ENCODE assay signal across 19 cellular contexts in genomic region chr14:32460267-32460666, GRCh38.
A peak's percentile ranks its signal among the peaks of the same experiment; 100 is the strongest.
DNase-seq lines count a peak whose midpoint lies in the region; ATAC-seq, FAIRE-seq and TF ChIP-seq lines count a peak whose summit lies in the region.
"Had no signal": no experiment of that assay in that cellular context is flagged by ENCODE, and none has a peak within 500 bp of the region (broad histone marks: within the 10 kb centered on the region; RNA-seq: fewer than 3 reads in every experiment).

No MANE protein-coding gene starts in this region.

- H3K79me2 ChIP-seq in HepG2 (ENCODE audit: insufficient read depth, low read length), result no peaks in the 10 kb centered on the region
- H3K79me2 ChIP-seq in neural progenitor cell (ENCODE audit: low read depth), result no peaks in the 10 kb centered on the region

- H3K4me1 Mint-ChIP-seq in neural progenitor cell, result no peaks in the 10 kb centered on the region
- H3K4me1 Mint-ChIP-seq: CD4-positive, alpha-beta memory T cell had no signal

- H3K27me3 ChIP-seq in HepG2 (ENCODE audit: control insufficient read depth in 1 of 2, insufficient read depth in 2 of 2, low read length in 2 of 2) (no peaks in the 10 kb centered on the region), right lobe of liver (no peaks in the 10 kb centered on the region), esophagus muscularis mucosa (no peaks in the 10 kb centered on the region), neural progenitor cell (no peaks in the 10 kb centered on the region)

- no peaks in the 10 kb centered on the region for H3F3A ChIP-seq in neural progenitor cell (ENCODE audit: low read depth)

- in situ Hi-C loops in HepG2 (cut with HindIII; ENCODE audit: extremely low pct_ligation_motif_present, low pct_unique_long_range_greater_than_20kb), result loop anchor here (10.0 kb wide), 1 partner anchor 535 kb away; no protein-coding TSS in a partner anchor

- H3K4me3 Mint-ChIP-seq in neural progenitor cell, result no peak overlapping the region
- H3K4me3 Mint-ChIP-seq: CD4-positive, alpha-beta memory T cell; H9 had no signal

- H3K9me3 Mint-ChIP-seq in neural progenitor cell, result peaks cover 25% of the 10 kb centered on the region

- H3K4me3 ChIP-seq in HepG2 (replicated peaks in 1 of 3; ENCODE audit: insufficient read depth in 1 of 3, low read depth in 2 of 3, low read length in 3 of 3) (no peak overlapping the region), right lobe of liver (no peak overlapping the region), esophagus muscularis mucosa (no peak overlapping the region), neural progenitor cell (no peak overlapping the region)

- no peaks in the 10 kb centered on the region for H3K9me3 ChIP-seq in HepG2 (ENCODE audit: low read length)
- no peaks in the 10 kb centered on the region for H3K9me3 ChIP-seq in right lobe of liver
- no peaks in the 10 kb centered on the region for H3K9me3 ChIP-seq in esophagus muscularis mucosa
- H3K9me3 ChIP-seq in neural progenitor cell (ENCODE audit: low read depth), result no peaks in the 10 kb centered on the region

- H3K4me2 ChIP-seq in HepG2 (ENCODE audit: low read depth, low read length), result no peak overlapping the region
- H3K4me2 ChIP-seq in neural progenitor cell, result no peak overlapping the region

- H3K4me1 ChIP-seq in HepG2 (ENCODE audit: insufficient read depth, low read length) (no peaks in the 10 kb centered on the region), right lobe of liver (no peaks in the 10 kb centered on the region), esophagus muscularis mucosa (peaks cover 7 to 25% (median 17%) of the 10 kb centered on the region in 4 donors), neural progenitor cell (no peaks in the 10 kb centered on the region)

- POLR2A ChIA-PET in HepG2 (lab: Yijun Ruan, JAX), result no interaction called here

- intact Hi-C loops in HepG2 (cut with micrococcal nuclease; ENCODE audit: unreplicated experiment), result no loop called here
- intact Hi-C loops in right lobe of liver (cut with DNase I), result loop anchor here in 1 of 2 donors (10.0 kb wide), 1 partner anchor 205 kb away; no protein-coding TSS in a partner anchor
- intact Hi-C loops in esophagus muscularis mucosa (cut with DNase I), result no loop called here

- H4K20me1 ChIP-seq in HepG2 (ENCODE audit: insufficient read depth, low read length), result no peaks in the 10 kb centered on the region
- no peaks in the 10 kb centered on the region for H4K20me1 ChIP-seq in neural progenitor cell (ENCODE audit: low read depth)

- ATAC-seq in HepG2, result no peak; the same call in 1 of the 3 replicates
- ATAC-seq in right lobe of liver, result no peak
- ATAC-seq: HCT116 had no signal

- FAIRE-seq in HepG2 (lab: Jason Lieb, UNC), result no peak
- FAIRE-seq: GM12891, GM18507 had no signal

- no peaks in the 10 kb centered on the region for H3K27me3 Mint-ChIP-seq in neural progenitor cell (ENCODE audit: insufficient read depth, low read depth)

- H3K36me3 ChIP-seq in HepG2 (replicated peaks in 1 of 2; ENCODE audit: control insufficient read depth in 1 of 2, insufficient read depth in 2 of 2, low read length in 2 of 2), result no peaks in the 10 kb centered on the region
- H3K36me3 ChIP-seq in right lobe of liver, result no peaks in the 10 kb centered on the region
- H3K36me3 ChIP-seq in esophagus muscularis mucosa, result no peaks in the 10 kb centered on the region
- H3K36me3 ChIP-seq in neural progenitor cell, result no peaks in the 10 kb centered on the region

- no peak overlapping the region for H3K27ac ChIP-seq in HepG2 (ENCODE audit: extremely low read length, insufficient read depth, low read length)
- no peak overlapping the region for H3K27ac ChIP-seq in right lobe of liver
- peak overlapping the region in 3 of 4 donors; percentile 7 to 33 (median 31) for H3K27ac ChIP-seq in esophagus muscularis mucosa (replicated peaks in 1 of 4)
- H3K27ac ChIP-seq in neural progenitor cell, result no peak overlapping the region

- peak overlapping the region; percentile 43 for H3K27ac Mint-ChIP-seq in neural progenitor cell
- H3K27ac Mint-ChIP-seq: CD4-positive, alpha-beta memory T cell had no signal

- CTCF ChIA-PET in HepG2 (lab: Yijun Ruan, JAX; ENCODE audit: low intra/inter-chr PET ratio, low total read pairs), result no interaction called here

- TF ChIP-seq RAD21 in HepG2 (CRISPR knock-in tag; IDR thresholded peaks at IDR 0.05), result no peak

- H3K9ac ChIP-seq in HepG2 (ENCODE audit: insufficient read depth, low read depth, low read length) (no peak overlapping the region), neural progenitor cell (no peak overlapping the region)

- no TSS peak for BruUV-seq in HepG2 (replicated peaks; lab: Mats Ljungman, UMichigan)

- TF ChIP-seq CTCF in HepG2 (CRISPR knock-in tag; IDR thresholded peaks at IDR 0.05) (no peak), right lobe of liver (IDR thresholded peaks at IDR 0.05) (no peak), esophagus muscularis mucosa (IDR thresholded peaks at IDR 0.05) (no peak), neural progenitor cell (IDR thresholded peaks at IDR 0.05) (no peak)

- H2AFZ ChIP-seq in HepG2 (ENCODE audit: low read length), result no peak overlapping the region
- no peak overlapping the region for H2AFZ ChIP-seq in neural progenitor cell (replicated peaks)

- DNase-seq in HepG2 (ENCODE audit: low spot score), result no peak
- no peak for DNase-seq in right lobe of liver
- DNase-seq in esophagus muscularis mucosa (ENCODE audit: extremely low spot score), result no peak
- DNase-seq in neural progenitor cell (ENCODE audit: low spot score), result no peak
- no peak for DNase-seq in stimulated activated naive CD4-positive, alpha-beta T cell treated with Interleukin-2 at 50 U/mL for 16 hours (lab: John Stamatoyannopoulos, UW)
- no peak for DNase-seq in NK-92 (lab: John Stamatoyannopoulos, UW; ENCODE audit: unreplicated experiment)
- no peak for DNase-seq in NCI-H187 (lab: John Stamatoyannopoulos, UW)
- DNase-seq: C1 segment of cervical spinal cord; Calu3; CD4-positive, alpha-beta memory T cell; COR-L47; DMS53; DMS79 treated with DMSO at 0.1 percent for 48 hours; GF-D8; GOT3; H9 had no signal

- WGBS in HepG2 (ENCODE audit: low lambda C conversion rate), result 13% methylated on average over 4 of the region's 4 CpGs
- no CpG with 5 or more reads among the region's 4 CpGs for WGBS in right lobe of liver (ENCODE audit: insufficient coverage, low coverage, low lambda C conversion rate, missing lambda C conversion rate)
- 100% methylated on average over 2 of the region's 4 CpGs for WGBS in esophagus muscularis mucosa

- no peaks in the 10 kb centered on the region for H3K36me3 Mint-ChIP-seq in neural progenitor cell

- TF ChIP-seq EP300 in HepG2 (IDR thresholded peaks at IDR 0.05; ENCODE audit: low read depth in 2 of 2, low read length in 2 of 2) (no peak), HepG2 (CRISPR knock-in tag; IDR thresholded peaks at IDR 0.05; ENCODE audit: borderline replicate concordance) (no peak), esophagus muscularis mucosa (IDR thresholded peaks at IDR 0.05) (no peak)

- no peak for TF ChIP-seq POLR2A in HepG2 (IDR thresholded peaks at IDR 0.05; ENCODE audit: insufficient read depth in 1 of 2, low read depth in 2 of 2, low read length in 2 of 2)
- no peak for TF ChIP-seq POLR2A in right lobe of liver (IDR thresholded peaks at IDR 0.05)
- no peak for TF ChIP-seq POLR2A in esophagus muscularis mucosa (IDR thresholded peaks at IDR 0.05; ENCODE audit: low read depth)

TF ChIP-seq in HepG2, 621 proteins besides CTCF, POLR2A, EP300 and RAD21:
- 0 out of 2 replicates have a peak, but pooled peaks have one; percentile 61 for TF ChIP-seq ZNF75D (CRISPR knock-in tag; IDR thresholded peaks at IDR 0.05; ENCODE audit: borderline replicate concordance)
- no peak for TF ChIP-seq ZNF598 (CRISPR knock-in tag; IDR thresholded peaks at IDR 0.05; ENCODE audit: borderline replicate concordance)

Comparison
In these comparisons a context has a peak if more than half of its experiments do, and no peak if none do; other contexts are left out.
1. H3K27ac ChIP-seq: peak in esophagus muscularis mucosa (3 of 4); none in HepG2 (single experiment), right lobe of liver (0 of 3) and neural progenitor cell (single experiment).